In the genomic region with DNA sequence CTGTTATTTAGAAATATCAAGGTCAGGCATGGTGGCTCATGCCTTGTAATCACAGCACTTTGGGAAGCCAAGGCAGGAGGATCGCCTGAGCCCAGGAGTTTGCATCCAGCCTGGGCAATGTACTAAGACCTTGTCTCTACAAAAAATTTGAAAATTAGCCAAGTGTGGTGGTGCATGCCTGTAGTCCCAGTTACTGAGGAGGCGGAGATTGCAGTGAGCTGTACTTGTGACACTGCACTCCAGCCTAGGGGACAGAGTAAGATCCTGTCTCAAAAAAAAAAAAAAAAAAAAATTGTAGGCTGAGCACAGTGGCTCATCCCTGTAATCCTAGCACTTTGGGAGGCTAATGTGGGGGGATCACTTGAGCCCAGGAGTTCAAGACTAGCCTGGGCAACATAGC, we compare ENCODE assay signal across 13 cellular contexts. TPM values are rescaled to one million over a fixed set of nuclear protein-coding genes. Genes with fewer than 3 reads are reported as not detected.
DNase-seq lines count a peak whose midpoint lies in the region; ATAC-seq and TF ChIP-seq lines count a peak whose summit lies in the region.
"Had no signal": no experiment of that assay in that cellular context is flagged by ENCODE, and none has a peak within 500 bp of the region (broad histone marks: within the 10 kb centered on the region; RNA-seq: fewer than 3 reads in every experiment).

No MANE protein-coding gene starts in this region.

- no peak for DNase-seq in CD8-positive, alpha-beta T cell
- DNase-seq in Karpas-422 = peak; percentile 59
- no peak for DNase-seq in activated naive CD8-positive, alpha-beta T cell treated with anti-CD3 and anti-CD28 coated beads for 36 hours
- no peak for DNase-seq in dedifferentiated amniotic fluid mesenchymal stem cell (ENCODE audit: extremely low spot score)
- no peak for DNase-seq in GM03348 (ENCODE audit: low spot score)
- no peak for DNase-seq in pons (ENCODE audit: low spot score)
- DNase-seq: EL, HFFc6, Kasumi-1, NCI-H1436 treated with DMSO at 0.1 percent for 48 hours, NCI-H2081, NCI-H524 had no signal

- H3K9me2 ChIP-seq in Karpas-422 (replicated peaks; ENCODE audit: insufficient read depth, low read length) = no peaks in the 10 kb centered on the region

- no peaks in the 10 kb centered on the region for H3K27me3 ChIP-seq in CD8-positive, alpha-beta T cell (ENCODE audit: insufficient read depth, low read length)
- H3K27me3 ChIP-seq in Karpas-422 (ENCODE audit: low read length) (no peaks in the 10 kb centered on the region), neutrophil (no peaks in the 10 kb centered on the region)

- peaks cover 26% of the 10 kb centered on the region for H3K36me3 ChIP-seq in CD8-positive, alpha-beta T cell (ENCODE audit: insufficient read depth, low read length)
- no peaks in the 10 kb centered on the region for H3K36me3 ChIP-seq in Karpas-422 (ENCODE audit: insufficient read depth, low read length)
- H3K36me3 ChIP-seq in neutrophil = peaks cover 74% of the 10 kb centered on the region

- peaks cover 64% of the 10 kb centered on the region for H3K4me1 Mint-ChIP-seq in CD8-positive, alpha-beta T cell (ENCODE audit: low read depth)
- H3K4me1 Mint-ChIP-seq in activated naive CD8-positive, alpha-beta T cell treated with anti-CD3 and anti-CD28 coated beads for 36 hours = peaks cover 48% of the 10 kb centered on the region

- peaks cover 38% of the 10 kb centered on the region for H3K4me1 ChIP-seq in CD8-positive, alpha-beta T cell (ENCODE audit: insufficient read depth, low read length)
- H3K4me1 ChIP-seq in Karpas-422 (ENCODE audit: low read length) (no peaks in the 10 kb centered on the region), neutrophil (ENCODE audit: control insufficient read depth in 1 of 2, insufficient read depth in 1 of 2, low read depth in 1 of 2, low read length in 1 of 2) (peaks cover 15 to 23% of the 10 kb centered on the region in 2 experiments)

- no peak overlapping the region for H2AFZ ChIP-seq in Karpas-422 (ENCODE audit: low read length)

- no peak overlapping the region for H3K27ac ChIP-seq in CD8-positive, alpha-beta T cell (ENCODE audit: low read depth, low read length)
- no peak overlapping the region for H3K27ac ChIP-seq in Karpas-422 (ENCODE audit: low read length)
- peak overlapping the region; percentile 10 for H3K27ac ChIP-seq in neutrophil

- no peak for ATAC-seq in CD8-positive, alpha-beta T cell

- H3K9me3 ChIP-seq in CD8-positive, alpha-beta T cell (ENCODE audit: low read length) = no peaks in the 10 kb centered on the region
- H3K9me3 ChIP-seq in Karpas-422 (ENCODE audit: low read length) = no peaks in the 10 kb centered on the region
- no peaks in the 10 kb centered on the region for H3K9me3 ChIP-seq in neutrophil

- intact Hi-C loops in CD8-positive, alpha-beta T cell (cut with DNase I, micrococcal nuclease) = no loop called here

- H3K4me2 ChIP-seq in Karpas-422 (ENCODE audit: low read depth, low read length, poor library complexity, severe bottlenecking) = no peak overlapping the region

- peaks cover 72% of the 10 kb centered on the region for H3K36me3 Mint-ChIP-seq in CD8-positive, alpha-beta T cell
- H3K36me3 Mint-ChIP-seq in activated naive CD8-positive, alpha-beta T cell treated with anti-CD3 and anti-CD28 coated beads for 36 hours = peaks cover 56% of the 10 kb centered on the region

- no peaks in the 10 kb centered on the region for H3K9me3 Mint-ChIP-seq in CD8-positive, alpha-beta T cell
- H3K9me3 Mint-ChIP-seq in activated naive CD8-positive, alpha-beta T cell treated with anti-CD3 and anti-CD28 coated beads for 36 hours = no peaks in the 10 kb centered on the region
- H3K9me3 Mint-ChIP-seq: HFFc6 had no signal

- H3K4me3 ChIP-seq in CD8-positive, alpha-beta T cell (ENCODE audit: low read depth, low read length) = no peak overlapping the region
- no peak overlapping the region for H3K4me3 ChIP-seq in Karpas-422 (ENCODE audit: low read length)
- no peak overlapping the region for H3K4me3 ChIP-seq in neutrophil (ENCODE audit: low read depth in 1 of 2, low read length in 1 of 2)

- no peak overlapping the region for H3K9ac ChIP-seq in Karpas-422 (ENCODE audit: low read length)

- no peak overlapping the region for H3K4me3 Mint-ChIP-seq in CD8-positive, alpha-beta T cell
- no peak overlapping the region for H3K4me3 Mint-ChIP-seq in activated naive CD8-positive, alpha-beta T cell treated with anti-CD3 and anti-CD28 coated beads for 36 hours
- H3K4me3 Mint-ChIP-seq: HFFc6 had no signal

- CTCF ChIA-PET in CD8-positive, alpha-beta T cell (lab: Charles Lee) = interaction anchor here (0.7 kb wide), 1 partner anchor 187 kb away, joined by 3 read pairs; no protein-coding TSS in a partner anchor

- no peaks in the 10 kb centered on the region for H3K27me3 Mint-ChIP-seq in CD8-positive, alpha-beta T cell (ENCODE audit: low read depth)
- no peaks in the 10 kb centered on the region for H3K27me3 Mint-ChIP-seq in activated naive CD8-positive, alpha-beta T cell treated with anti-CD3 and anti-CD28 coated beads for 36 hours

- H4K20me1 ChIP-seq in Karpas-422 (ENCODE audit: insufficient read depth, low read depth, low read length) = no peaks in the 10 kb centered on the region

- POLR2A ChIA-PET in CD8-positive, alpha-beta T cell (lab: Charles Lee) = interaction anchor here (0.8 to 1.3 kb wide), 2 partner anchors 19 to 68 kb away, joined by 3 to 5 read pairs; no protein-coding TSS in a partner anchor

- no peaks in the 10 kb centered on the region; the same call in 1 of the 2 replicates for H3K79me2 ChIP-seq in Karpas-422 (ENCODE audit: low read length)

- no peak for TF ChIP-seq CTCF in CD8-positive, alpha-beta T cell (IDR thresholded peaks at IDR 0.05)
- TF ChIP-seq CTCF in neutrophil (IDR thresholded peaks at IDR 0.05) = no peak

- H3K27ac Mint-ChIP-seq in CD8-positive, alpha-beta T cell = peak overlapping the region; percentile 64
- H3K27ac Mint-ChIP-seq in activated naive CD8-positive, alpha-beta T cell treated with anti-CD3 and anti-CD28 coated beads for 36 hours = peak overlapping the region; percentile 76
- H3K27ac Mint-ChIP-seq: HFFc6 had no signal

RNA-seq across cellular contexts. Expression of gene PIK3CD, which starts 45.3 kb away (rescaled TPM):
- total RNA-seq in CD8-positive, alpha-beta T cell = 100 to 1,000 TPM; 200 to 214 TPM
- total RNA-seq in Karpas-422 (2014; rRNA removed; shearing (Covaris generic); ENCODE audit: low replicate concordance) = 30.5 and 43.5 TPM in 2 replicates
- total RNA-seq in activated naive CD8-positive, alpha-beta T cell treated with anti-CD3 and anti-CD28 coated beads for 36 hours = 100 to 1,000 TPM; 131 to 134 TPM
